Comparison of ENCODE assay signal across 8 cellular contexts in genomic region chr10:69317175-69318086, GRCh38. TPM values are rescaled to one million over a fixed set of nuclear protein-coding genes. Genes with fewer than 3 reads are reported as not detected.
DNase-seq lines count a peak whose midpoint lies in the region; ATAC-seq and TF ChIP-seq lines count a peak whose summit lies in the region.

No MANE protein-coding gene starts in this region.

- H3K4me2 ChIP-seq in BLaER1, result peak overlapping the region; percentile 88

- H3K27ac ChIP-seq in BLaER1 (peak overlapping the region; percentile 51), substantia nigra (ENCODE audit: low read depth, low read length, poor library complexity, severe bottlenecking) (peak overlapping the region; percentile 69)

- no peaks in the 10 kb centered on the region for H3K9me3 Mint-ChIP-seq in activated T-helper 1 cell treated with anti-CD3 and anti-CD28 coated beads, Interleukin-12 subunit alpha, Interleukin-12 subunit beta, Interleukin-2, Interleukin-4 antibody, amounts not matched to agents 30 ng/mL and 10 ng/mL and 1 ng/mL, durations not matched to agents 14 hours and 24 hours and 36 hours

- no peaks in the 10 kb centered on the region for H3K27me3 ChIP-seq in BLaER1

- peak overlapping the region; percentile 80 for H3K9ac ChIP-seq in BLaER1

- H3K4me1 Mint-ChIP-seq in activated T-helper 1 cell treated with anti-CD3 and anti-CD28 coated beads, Interleukin-12 subunit alpha, Interleukin-12 subunit beta, Interleukin-2, Interleukin-4 antibody, amounts not matched to agents 30 ng/mL and 10 ng/mL and 1 ng/mL, durations not matched to agents 14 hours and 24 hours and 36 hours (ENCODE audit: low read depth), result peaks cover 50% of the 10 kb centered on the region

- peaks cover 33% of the 10 kb centered on the region for H3K4me1 ChIP-seq in BLaER1

- H3K4me3 Mint-ChIP-seq in activated T-helper 1 cell treated with anti-CD3 and anti-CD28 coated beads, Interleukin-12 subunit alpha, Interleukin-12 subunit beta, Interleukin-2, Interleukin-4 antibody, amounts not matched to agents 30 ng/mL and 10 ng/mL and 1 ng/mL, durations not matched to agents 14 hours and 24 hours and 36 hours, result peak overlapping the region; percentile 79

- peak overlapping the region; percentile 88 for H3K4me3 ChIP-seq in BLaER1

- peak; percentile 24 for TF ChIP-seq POLR2A in GM18951 (IDR thresholded peaks at IDR 0.05; ENCODE audit: extremely low read depth, insufficient read depth, insufficient read length)

- peaks cover 8% of the 10 kb centered on the region for H3K27me3 Mint-ChIP-seq in activated T-helper 1 cell treated with anti-CD3 and anti-CD28 coated beads, Interleukin-12 subunit alpha, Interleukin-12 subunit beta, Interleukin-2, Interleukin-4 antibody, amounts not matched to agents 30 ng/mL and 10 ng/mL and 1 ng/mL, durations not matched to agents 14 hours and 24 hours and 36 hours (ENCODE audit: insufficient read depth)

- peaks cover 26% of the 10 kb centered on the region for H4K20me1 ChIP-seq in BLaER1

- in situ Hi-C loops in GM18951 (cut with MboI; ENCODE audit: low sequenced_read_pairs, unreplicated experiment), result no loop called here

- H3K9me3 ChIP-seq in BLaER1, result no peaks in the 10 kb centered on the region

- H3K27ac Mint-ChIP-seq in activated T-helper 1 cell treated with anti-CD3 and anti-CD28 coated beads, Interleukin-12 subunit alpha, Interleukin-12 subunit beta, Interleukin-2, Interleukin-4 antibody, amounts not matched to agents 30 ng/mL and 10 ng/mL and 1 ng/mL, durations not matched to agents 14 hours and 24 hours and 36 hours, result peak overlapping the region; percentile 80

- no peak for DNase-seq in activated T-helper 1 cell treated with anti-CD3 and anti-CD28 coated beads, Interleukin-12 subunit alpha, Interleukin-12 subunit beta, Interleukin-2, Interleukin-4 antibody, amounts not matched to agents 30 ng/mL and 10 ng/mL and 1 ng/mL, durations not matched to agents 14 hours and 24 hours and 36 hours (ENCODE audit: low spot score)
- peak; percentile 76 for DNase-seq in islet precursor cell
- no peak for DNase-seq in substantia nigra (lab: John Stamatoyannopoulos, UW)
- DNase-seq in SHP77 treated with DMSO at 0.1 percent for 48 hours (lab: John Stamatoyannopoulos, UW), result no peak

- H3K36me3 ChIP-seq in BLaER1, result peaks cover 6% of the 10 kb centered on the region; the same call in 1 of the 2 replicates

- intact Hi-C loops in activated T-helper 1 cell treated with anti-CD3 and anti-CD28 coated beads, Interleukin-12 subunit alpha, Interleukin-12 subunit beta, Interleukin-2, Interleukin-4 antibody, amounts not matched to agents 30 ng/mL and 10 ng/mL and 1 ng/mL, durations not matched to agents 14 hours and 24 hours and 36 hours (cut with micrococcal nuclease), result loop anchor here (1.0 to 5.0 kb wide), 10 partner anchors 45 to 417 kb away; partner anchors contain the start of genes DDX50, KIFBP, SUPV3L1 and VPS26A

- ATAC-seq in HG03442 (IDR thresholded peaks at IDR 0.05; ENCODE audit: unreplicated experiment) (peak; percentile 47), GM19397 (IDR thresholded peaks at IDR 0.05; ENCODE audit: unreplicated experiment) (no peak)

- H3K36me3 Mint-ChIP-seq in activated T-helper 1 cell treated with anti-CD3 and anti-CD28 coated beads, Interleukin-12 subunit alpha, Interleukin-12 subunit beta, Interleukin-2, Interleukin-4 antibody, amounts not matched to agents 30 ng/mL and 10 ng/mL and 1 ng/mL, durations not matched to agents 14 hours and 24 hours and 36 hours (ENCODE audit: low read depth), result peaks cover 7% of the 10 kb centered on the region

RNA-seq across cellular contexts. Expression of gene HK1, which starts 39.1 kb away (rescaled TPM):
- 155 and 161 TPM in 2 replicates for total RNA-seq in activated T-helper 1 cell treated with anti-CD3 and anti-CD28 coated beads, Interleukin-12 subunit alpha, Interleukin-12 subunit beta, Interleukin-2, Interleukin-4 antibody, amounts not matched to agents 30 ng/mL and 10 ng/mL and 1 ng/mL, durations not matched to agents 14 hours and 24 hours and 36 hours
